ENCODE assay signal across 5 cellular contexts in the genomic region with DNA sequence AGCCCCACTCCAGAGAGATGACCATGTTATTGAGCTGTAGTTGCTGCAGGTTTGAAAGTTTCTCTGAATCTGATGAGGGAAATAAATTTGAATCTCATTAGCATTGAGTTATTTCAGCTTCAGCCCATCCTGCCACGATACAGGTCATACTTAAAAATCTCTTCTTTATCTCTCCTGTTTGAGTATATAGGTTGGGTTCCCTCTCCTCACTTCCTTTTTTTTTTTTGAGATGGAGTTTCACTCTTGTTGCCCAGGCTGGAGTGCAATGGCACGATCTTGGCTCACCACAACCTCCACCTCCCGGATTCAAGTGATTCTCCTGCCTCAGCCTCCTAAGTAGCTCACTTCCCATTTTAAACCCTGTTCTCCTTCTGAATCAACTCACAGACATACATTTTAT. TPM values are rescaled to one million over a fixed set of nuclear protein-coding genes. Genes with fewer than 3 reads are reported as not detected.
"Had no signal": no experiment of that assay in that cellular context is flagged by ENCODE, and none has a peak within 500 bp of the region (broad histone marks: within the 10 kb centered on the region; RNA-seq: fewer than 3 reads in every experiment).

No MANE protein-coding gene starts in this region.

RNA-seq across cellular contexts. Expression of a gene that starts 17.9 kb away (rescaled TPM):
- total RNA-seq: endodermal cell, glomerular endothelial cell, kidney epithelial cell, mesenteric fat pad had no signal
- polyA plus RNA-seq: keratinocyte had no signal
